ENCODE assay signal across 36 cellular contexts in the genomic region with DNA sequence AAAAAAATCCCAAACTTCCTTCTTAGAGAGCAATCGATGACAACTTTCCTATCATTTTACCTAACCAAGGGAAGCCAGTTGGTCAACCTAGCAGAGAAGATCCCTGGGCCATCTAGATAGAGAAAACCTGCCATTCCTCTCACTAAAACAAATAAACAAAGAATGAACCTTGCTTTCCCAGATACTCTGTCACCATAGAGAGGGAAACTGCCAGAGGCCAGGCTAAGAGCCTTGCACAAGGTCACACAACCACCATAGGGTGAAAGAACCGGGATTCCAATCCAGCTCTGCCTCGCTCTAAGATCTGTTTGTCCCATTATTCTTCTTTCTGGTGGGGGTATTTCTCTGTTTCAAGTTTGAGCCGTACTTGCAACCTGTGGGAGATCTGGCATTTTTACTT.
"Had no signal": no experiment of that assay in that cellular context is flagged by ENCODE, and none has a peak within 500 bp of the region (broad histone marks: within the 10 kb centered on the region; RNA-seq: fewer than 3 reads in every experiment).

No MANE protein-coding gene starts in this region.

- ATAC-seq: activated CD8-positive, alpha-beta T cell treated with anti-CD3 and anti-CD28 coated beads for 36 hours; activated naive CD8-positive, alpha-beta T cell treated with anti-CD3 and anti-CD28 coated beads, Interleukin-2, amount 50 U/mL, for 24 hours; activated T-cell treated with anti-CD3 and anti-CD28 coated beads, Interleukin-2, amount 50 U/mL, for 4 hours; activated T-cell treated with anti-CD3 and anti-CD28 coated beads, Interleukin-2, amount 50 U/mL, for 72 hours; activated T-helper 17 cell treated with anti-CD3 and anti-CD28 coated beads, Interleukin-2, amount 50 U/mL, for 72 hours had no signal

- H3K27ac Mint-ChIP-seq: activated B cell treated with CpG ODN at 0.5 μM for 24 hours; activated CD4-positive, alpha-beta memory T cell treated with anti-CD3 and anti-CD28 coated beads for 36 hours; activated CD4-positive, alpha-beta T cell treated with anti-CD3 and anti-CD28 coated beads, Interleukin-2, amount 10 ng/mL, durations not matched to agents 24 days and 14 days; activated CD8-positive, alpha-beta T cell treated with anti-CD3 and anti-CD28 coated beads for 36 hours; activated naive CD4-positive, alpha-beta T cell treated with anti-CD3 and anti-CD28 coated beads, Interleukin-2, amount 10 ng/mL, durations not matched to agents 7 days and 5 days; activated naive CD4-positive, alpha-beta T cell treated with anti-CD3 and anti-CD28 coated beads, Interleukin-2, amount 50 U/mL, for 24 hours; activated naive CD8-positive, alpha-beta T cell; activated naive CD8-positive, alpha-beta T cell treated with anti-CD3 and anti-CD28 coated beads, Interleukin-2, amount 10 ng/mL, durations not matched to agents 7 days and 5 days; activated naive CD8-positive, alpha-beta T cell treated with anti-CD3 and anti-CD28 coated beads, Interleukin-2, amount 50 U/mL, for 24 hours; activated T-cell treated with anti-CD3 and anti-CD28 coated beads, Interleukin-2, amount 50 U/mL, for 72 hours; activated T-helper 1 cell treated with anti-CD3 and anti-CD28 coated beads, Interleukin-12 subunit alpha, Interleukin-12 subunit beta, Interleukin-2, Interleukin-4 antibody, amounts not matched to agents 30 ng/mL and 10 ng/mL and 1 ng/mL, durations not matched to agents 14 hours and 24 hours and 36 hours; activated T-helper 17 cell treated with anti-CD3 and anti-CD28 coated beads, Interleukin-2, amount 50 U/mL, for 72 hours; brain; T-helper 1 cell treated with Interleukin-12 subunit alpha and Interleukin-12 subunit beta and Interleukin-4 antibody, amounts not matched to agents 30 μg/mL and 1 μg/mL, for 36 hours; T-helper 2 cell treated with Interferon-gamma antibody and Interleukin-4, amounts not matched to agents 5 μg/mL and 100 μg/mL, for 36 hours had no signal

- H3K27me3 ChIP-seq: ascending aorta had no signal

- H3K27ac ChIP-seq: ascending aorta, cardiac muscle cell, VCaP had no signal

- H3K36me3 Mint-ChIP-seq: activated CD4-positive, alpha-beta memory T cell treated with anti-CD3 and anti-CD28 coated beads for 36 hours; activated naive CD4-positive, alpha-beta T cell treated with anti-CD3 and anti-CD28 coated beads, Interleukin-2, amount 10 ng/mL, durations not matched to agents 7 days and 5 days; activated naive CD4-positive, alpha-beta T cell treated with anti-CD3 and anti-CD28 coated beads, Interleukin-2, amount 50 U/mL, for 24 hours; activated naive CD8-positive, alpha-beta T cell; activated naive CD8-positive, alpha-beta T cell treated with anti-CD3 and anti-CD28 coated beads, Interleukin-2, amount 10 ng/mL, durations not matched to agents 7 days and 5 days; brain had no signal

- H3K36me3 ChIP-seq: ascending aorta, cardiac muscle cell had no signal

- DNase-seq: activated B cell treated with CpG ODN at 0.5 μM for 24 hours; activated CD4-positive, alpha-beta memory T cell treated with anti-CD3 and anti-CD28 coated beads for 36 hours; activated CD4-positive, alpha-beta T cell treated with anti-CD3 and anti-CD28 coated beads for 4 hours; activated CD4-positive, alpha-beta T cell treated with anti-CD3 and anti-CD28 coated beads, Interleukin-2, amount 10 ng/mL, durations not matched to agents 24 days and 14 days; activated CD4-positive, alpha-beta T cell treated with anti-CD3 and anti-CD28 coated beads, Interleukin-2, amount 50 U/mL, for 1 hour; activated CD4-positive, alpha-beta T cell treated with anti-CD3 and anti-CD28 coated beads, Interleukin-2, amount 50 U/mL, for 4 hours; activated CD4-positive, CD25-positive, alpha-beta regulatory T cell treated with anti-CD3 and anti-CD28 coated beads, Interleukin-2, amount 50 U/mL, for 72 hours; activated CD8-positive, alpha-beta memory T cell treated with anti-CD3 and anti-CD28 coated beads, Interleukin-2, amount 50 U/mL, for 4 hours; activated CD8-positive, alpha-beta T cell treated with anti-CD3 and anti-CD28 coated beads for 36 hours; activated effector memory CD4-positive, alpha-beta T cell treated with anti-CD3 and anti-CD28 coated beads, Interleukin-2, amount 50 U/mL, for 16 hours; activated gamma-delta T cell treated with Interleukin-2 at 50 U/mL for 16 hours; activated naive CD4-positive, alpha-beta T cell treated with anti-CD3 and anti-CD28 coated beads, Interleukin-2, amount 10 ng/mL, durations not matched to agents 7 days and 5 days; activated naive CD4-positive, alpha-beta T cell treated with Interleukin-2 at 50 U/mL for 16 hours; activated naive CD8-positive, alpha-beta T cell treated with anti-CD3 and anti-CD28 coated beads, Interleukin-2, amount 10 ng/mL, durations not matched to agents 7 days and 5 days; activated naive CD8-positive, alpha-beta T cell treated with anti-CD3 and anti-CD28 coated beads, Interleukin-2, amount 50 U/mL, for 24 hours; activated T-cell treated with anti-CD3 and anti-CD28 coated beads for 4 hours; activated T-cell treated with anti-CD3 and anti-CD28 coated beads, Interleukin-2, amount 50 U/mL, for 1 hour; activated T-cell treated with anti-CD3 and anti-CD28 coated beads, Interleukin-2, amount 50 U/mL, for 4 hours; activated T-cell treated with anti-CD3 and anti-CD28 coated beads, Interleukin-2, amount 50 U/mL, for 72 hours; amygdala; anterior cingulate cortex; caudate nucleus; cerebellar nuclear complex; T-helper 2 cell; T-helper 9 cell had no signal

- H3K9me3 ChIP-seq: ascending aorta had no signal

- H3K4me3 Mint-ChIP-seq: activated B cell treated with CpG ODN at 0.5 μM for 24 hours; activated CD4-positive, alpha-beta memory T cell treated with anti-CD3 and anti-CD28 coated beads for 36 hours; activated CD4-positive, alpha-beta T cell treated with anti-CD3 and anti-CD28 coated beads, Interleukin-2, amount 10 ng/mL, durations not matched to agents 24 days and 14 days; activated CD8-positive, alpha-beta T cell treated with anti-CD3 and anti-CD28 coated beads for 36 hours; activated naive CD4-positive, alpha-beta T cell treated with anti-CD3 and anti-CD28 coated beads, Interleukin-2, amount 10 ng/mL, durations not matched to agents 7 days and 5 days; activated naive CD4-positive, alpha-beta T cell treated with anti-CD3 and anti-CD28 coated beads, Interleukin-2, amount 50 U/mL, for 24 hours; activated naive CD8-positive, alpha-beta T cell; activated naive CD8-positive, alpha-beta T cell treated with anti-CD3 and anti-CD28 coated beads, Interleukin-2, amount 10 ng/mL, durations not matched to agents 7 days and 5 days; activated naive CD8-positive, alpha-beta T cell treated with anti-CD3 and anti-CD28 coated beads, Interleukin-2, amount 50 U/mL, for 24 hours; activated T-cell treated with anti-CD3 and anti-CD28 coated beads, Interleukin-2, amount 50 U/mL, for 4 hours; activated T-cell treated with anti-CD3 and anti-CD28 coated beads, Interleukin-2, amount 50 U/mL, for 72 hours; activated T-helper 1 cell treated with anti-CD3 and anti-CD28 coated beads, Interleukin-12 subunit alpha, Interleukin-12 subunit beta, Interleukin-2, Interleukin-4 antibody, amounts not matched to agents 30 ng/mL and 10 ng/mL and 1 ng/mL, durations not matched to agents 14 hours and 24 hours and 36 hours; activated T-helper 17 cell treated with anti-CD3 and anti-CD28 coated beads, Interleukin-2, amount 50 U/mL, for 72 hours; brain; central memory CD8-positive, alpha-beta T cell; T-helper 1 cell treated with Interleukin-12 subunit alpha and Interleukin-12 subunit beta and Interleukin-4 antibody, amounts not matched to agents 30 μg/mL and 1 μg/mL, for 36 hours; T-helper 2 cell treated with Interferon-gamma antibody and Interleukin-4, amounts not matched to agents 5 μg/mL and 100 μg/mL, for 36 hours had no signal

- H3K4me3 ChIP-seq: ascending aorta, cardiac muscle cell had no signal

- H3K4me1 Mint-ChIP-seq: activated B cell treated with CpG ODN at 0.5 μM for 24 hours; activated CD4-positive, alpha-beta T cell treated with anti-CD3 and anti-CD28 coated beads, Interleukin-2, amount 10 ng/mL, durations not matched to agents 24 days and 14 days; activated naive CD4-positive, alpha-beta T cell treated with anti-CD3 and anti-CD28 coated beads, Interleukin-2, amount 10 ng/mL, durations not matched to agents 7 days and 5 days; activated naive CD4-positive, alpha-beta T cell treated with anti-CD3 and anti-CD28 coated beads, Interleukin-2, amount 50 U/mL, for 24 hours; activated naive CD8-positive, alpha-beta T cell treated with anti-CD3 and anti-CD28 coated beads, Interleukin-2, amount 10 ng/mL, durations not matched to agents 7 days and 5 days; activated naive CD8-positive, alpha-beta T cell treated with anti-CD3 and anti-CD28 coated beads, Interleukin-2, amount 50 U/mL, for 24 hours; activated T-helper 17 cell treated with anti-CD3 and anti-CD28 coated beads, Interleukin-2, amount 50 U/mL, for 72 hours; central memory CD8-positive, alpha-beta T cell had no signal

- H3K9me3 Mint-ChIP-seq: activated B cell treated with CpG ODN at 0.5 μM for 24 hours; activated CD4-positive, alpha-beta memory T cell treated with anti-CD3 and anti-CD28 coated beads for 36 hours; activated CD4-positive, alpha-beta T cell treated with anti-CD3 and anti-CD28 coated beads, Interleukin-2, amount 10 ng/mL, durations not matched to agents 24 days and 14 days; activated CD8-positive, alpha-beta T cell treated with anti-CD3 and anti-CD28 coated beads for 36 hours; activated naive CD4-positive, alpha-beta T cell treated with anti-CD3 and anti-CD28 coated beads, Interleukin-2, amount 10 ng/mL, durations not matched to agents 7 days and 5 days; activated naive CD4-positive, alpha-beta T cell treated with anti-CD3 and anti-CD28 coated beads, Interleukin-2, amount 50 U/mL, for 24 hours; activated naive CD8-positive, alpha-beta T cell treated with anti-CD3 and anti-CD28 coated beads, Interleukin-2, amount 10 ng/mL, durations not matched to agents 7 days and 5 days; activated naive CD8-positive, alpha-beta T cell treated with anti-CD3 and anti-CD28 coated beads, Interleukin-2, amount 50 U/mL, for 24 hours; activated T-cell treated with anti-CD3 and anti-CD28 coated beads, Interleukin-2, amount 50 U/mL, for 4 hours; activated T-cell treated with anti-CD3 and anti-CD28 coated beads, Interleukin-2, amount 50 U/mL, for 72 hours; activated T-helper 1 cell treated with anti-CD3 and anti-CD28 coated beads, Interleukin-12 subunit alpha, Interleukin-12 subunit beta, Interleukin-2, Interleukin-4 antibody, amounts not matched to agents 30 ng/mL and 10 ng/mL and 1 ng/mL, durations not matched to agents 14 hours and 24 hours and 36 hours; activated T-helper 17 cell treated with anti-CD3 and anti-CD28 coated beads, Interleukin-2, amount 50 U/mL, for 72 hours; central memory CD8-positive, alpha-beta T cell; T-helper 1 cell treated with Interleukin-12 subunit alpha and Interleukin-12 subunit beta and Interleukin-4 antibody, amounts not matched to agents 30 μg/mL and 1 μg/mL, for 36 hours; T-helper 2 cell treated with Interferon-gamma antibody and Interleukin-4, amounts not matched to agents 5 μg/mL and 100 μg/mL, for 36 hours had no signal
